In genomic region chr6:95091823-95092436, GRCh38 we compare ENCODE assay signal across 1 cellular context.
TF ChIP-seq lines count a peak whose summit lies in the region.

No MANE protein-coding gene starts in this region.

TF ChIP-seq in HepG2, 621 proteins besides CTCF, POLR2A, EP300 and RAD21 (continued from another document):
- TF ChIP-seq ZNF609 (CRISPR knock-in tag; IDR thresholded peaks at IDR 0.05; ENCODE audit: borderline replicate concordance) (no peak), STAG1 (CRISPR knock-in tag; IDR thresholded peaks at IDR 0.05) (peak; percentile 79), ZNF772 (CRISPR knock-in tag; IDR thresholded peaks at IDR 0.05) (no peak), SMC3 (IDR thresholded peaks at IDR 0.05; ENCODE audit: low read length) (peak; percentile 29; the same call in 1 of the 2 replicates), ELK4 (CRISPR knock-in tag; IDR thresholded peaks at IDR 0.05; ENCODE audit: borderline replicate concordance) (no peak), RFX5 (IDR thresholded peaks at IDR 0.05; ENCODE audit: low read depth, low read length) (no peak), ISX (CRISPR knock-in tag; conservative IDR thresholded peaks at IDR 0.05) (no peak), ZMYM4 (CRISPR knock-in tag; IDR thresholded peaks at IDR 0.05) (no peak), ZSCAN22 (CRISPR knock-in tag; IDR thresholded peaks at IDR 0.05) (no peak)
